32 cellular contexts compared by ENCODE assay signal in the genomic region with DNA sequence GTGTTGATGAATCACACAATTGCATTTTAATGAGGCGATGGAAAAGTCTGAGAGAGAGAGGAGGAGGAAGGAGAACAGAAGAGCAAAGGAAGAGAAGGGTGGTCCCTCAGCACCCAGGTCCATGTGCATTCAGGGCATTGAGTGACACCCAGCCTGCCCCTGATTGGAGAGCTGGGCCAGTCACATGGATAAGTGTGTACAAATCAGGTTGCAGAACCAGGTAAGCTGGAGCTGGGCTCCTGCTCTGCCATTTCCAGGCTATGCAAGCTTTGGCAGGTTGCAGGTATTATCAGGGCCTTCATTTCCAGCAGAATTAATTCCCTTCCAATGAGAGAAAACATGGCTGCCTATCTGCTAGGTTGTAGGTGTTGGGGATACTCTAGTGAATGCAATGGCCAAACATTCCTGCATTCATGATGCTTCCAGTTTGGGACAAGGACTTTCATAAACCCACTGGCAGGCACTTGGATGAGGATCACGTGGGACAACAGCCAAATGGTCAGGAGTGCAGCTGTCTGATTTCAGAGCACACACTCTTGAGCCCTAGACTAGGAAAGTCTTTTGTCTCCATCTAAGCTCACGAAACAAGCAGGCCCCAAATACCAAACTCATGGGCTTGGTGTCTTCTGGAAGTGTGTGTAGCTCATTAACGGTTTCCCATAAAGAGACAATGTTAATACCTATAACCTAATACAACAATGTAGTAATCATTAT.
"Had no signal": no experiment of that assay in that cellular context is flagged by ENCODE, and none has a peak within 500 bp of the region (broad histone marks: within the 10 kb centered on the region; RNA-seq: fewer than 3 reads in every experiment).

No MANE protein-coding gene starts in this region.

- H3K4me1 Mint-ChIP-seq: naive thymus-derived CD4-positive, alpha-beta T cell; stimulated activated memory B cell treated with anti-CD40 and anti-IgM and Interleukin-4, amounts not matched to agents 10 μg/mL and 1 μg/mL and 100 μg/mL, for 72 hours; stimulated activated naive CD8-positive, alpha-beta T cell treated with anti-CD3 and anti-CD28 coated beads, Interleukin-15, amount 100 ng/mL, for 72 hours had no signal

- H3K9me3 ChIP-seq: neutrophil, ovary, psoas muscle, right lobe of liver, sigmoid colon, spleen, thoracic aorta, thyroid gland, tibial nerve, upper lobe of left lung, vagina had no signal

- H3K79me2 ChIP-seq: parathyroid adenoma had no signal

- H3K27ac ChIP-seq: neural progenitor cell, neutrophil, ovary, parathyroid adenoma, psoas muscle, right lobe of liver, sigmoid colon, skin epidermis, spleen, thoracic aorta, thyroid gland, tibial nerve, upper lobe of left lung, vagina had no signal

- H3K4me3 ChIP-seq: neural progenitor cell, ovary, psoas muscle, right lobe of liver, sigmoid colon, skin epidermis, smooth muscle cell, spleen, thoracic aorta, thyroid gland, tibial nerve, upper lobe of left lung, vagina had no signal

- H3K27ac Mint-ChIP-seq: naive thymus-derived CD4-positive, alpha-beta T cell; natural killer cell treated with Interleukin-12 subunit alpha and Interleukin-12 subunit beta and Interleukin-15 and Interleukin-18, amount 100 ng/mL, for 72 hours; neural progenitor cell; progenitor cell of endocrine pancreas; stimulated activated memory B cell treated with anti-CD40 and anti-IgM and Interleukin-4, amounts not matched to agents 10 μg/mL and 1 μg/mL and 100 μg/mL, for 72 hours; stimulated activated naive CD8-positive, alpha-beta T cell treated with anti-CD3 and anti-CD28 coated beads, Interleukin-15, amount 100 ng/mL, for 72 hours had no signal

- H3K4me2 ChIP-seq: neural progenitor cell, smooth muscle cell had no signal

- FAIRE-seq: urothelium cell line had no signal

- H3K4me1 ChIP-seq: neural progenitor cell, parathyroid adenoma, psoas muscle, right lobe of liver, thyroid gland, upper lobe of left lung had no signal

- H3K27me3 ChIP-seq: neural progenitor cell, neutrophil, ovary, right lobe of liver, sigmoid colon, spleen, thyroid gland, tibial nerve, upper lobe of left lung, vagina had no signal

- H3K9me3 Mint-ChIP-seq: natural killer cell treated with Interleukin-12 subunit alpha and Interleukin-12 subunit beta and Interleukin-15 and Interleukin-18, amount 100 ng/mL, for 72 hours; stimulated activated memory B cell treated with anti-CD40 and anti-IgM and Interleukin-4, amounts not matched to agents 10 μg/mL and 1 μg/mL and 100 μg/mL, for 72 hours had no signal

- H3K9ac ChIP-seq: neural progenitor cell, parathyroid adenoma had no signal

- ATAC-seq: naive thymus-derived CD4-positive, alpha-beta T cell; natural killer cell treated with Interleukin-12 subunit alpha and Interleukin-12 subunit beta and Interleukin-15 and Interleukin-18, amount 100 ng/mL, for 72 hours; psoas muscle; right cardiac atrium; right lobe of liver; stimulated activated memory B cell treated with anti-CD40 and anti-IgM and Interleukin-4, amounts not matched to agents 10 μg/mL and 1 μg/mL and 100 μg/mL, for 72 hours; stimulated activated naive CD8-positive, alpha-beta T cell treated with anti-CD3 and anti-CD28 coated beads, Interleukin-15, amount 100 ng/mL, for 72 hours; stimulated activated naive CD8-positive, alpha-beta T cell treated with anti-CD3 and anti-CD28 coated beads, Interleukin-15, Interleukin-2, amounts not matched to agents 100 U/mL and 50 U/mL, for 24 hours had no signal

- H3K4me3 Mint-ChIP-seq: naive thymus-derived CD4-positive, alpha-beta T cell; natural killer cell treated with Interleukin-12 subunit alpha and Interleukin-12 subunit beta and Interleukin-15 and Interleukin-18, amount 100 ng/mL, for 72 hours; neural progenitor cell; stimulated activated memory B cell treated with anti-CD40 and anti-IgM and Interleukin-4, amounts not matched to agents 10 μg/mL and 1 μg/mL and 100 μg/mL, for 72 hours; stimulated activated naive CD8-positive, alpha-beta T cell treated with anti-CD3 and anti-CD28 coated beads, Interleukin-15, amount 100 ng/mL, for 72 hours had no signal

- H2AFZ ChIP-seq: neural progenitor cell, parathyroid adenoma had no signal

- H3K36me3 Mint-ChIP-seq: naive thymus-derived CD4-positive, alpha-beta T cell; natural killer cell treated with Interleukin-12 subunit alpha and Interleukin-12 subunit beta and Interleukin-15 and Interleukin-18, amount 100 ng/mL, for 72 hours; neural progenitor cell; stimulated activated memory B cell treated with anti-CD40 and anti-IgM and Interleukin-4, amounts not matched to agents 10 μg/mL and 1 μg/mL and 100 μg/mL, for 72 hours had no signal

- DNase-seq: naive thymus-derived CD4-positive, alpha-beta T cell; ovary; posterior cingulate gyrus; psoas muscle; right cardiac atrium; right lobe of liver; sigmoid colon; spleen; stimulated activated CD4-positive, alpha-beta T cell treated with anti-CD3 and anti-CD28 coated beads, Interleukin-12 subunit alpha, Interleukin-12 subunit beta, amount 100 ng/mL, for 4 hours; stimulated activated CD4-positive, alpha-beta T cell treated with anti-CD3 and anti-CD28 coated beads, Interleukin-1b, Interleukin-23, amount 100 ng/mL, for 48 hours; stimulated activated CD4-positive, alpha-beta T cell treated with anti-CD3 and anti-CD28 coated beads, Interleukin-4, amount 100 ng/mL, for 1 hour; stimulated activated CD4-positive, alpha-beta T cell treated with anti-CD3 and anti-CD28 coated beads, Interleukin-4, amount 100 ng/mL, for 4 hours; stimulated activated CD8-positive, alpha-beta memory T cell treated with anti-CD3 and anti-CD28 coated beads, Interleukin-4, amount 100 ng/mL, for 48 hours; stimulated activated naive CD4-positive, alpha-beta T cell; stimulated activated naive CD8-positive, alpha-beta T cell treated with anti-CD3 and anti-CD28 coated beads, Interleukin-15, amount 100 ng/mL, for 72 hours; stimulated activated naive CD8-positive, alpha-beta T cell treated with anti-CD3 and anti-CD28 coated beads, Interleukin-15, Interleukin-2, amounts not matched to agents 100 U/mL and 50 U/mL, for 24 hours; substantia nigra; thyroid gland; trophoblast cell; upper lobe of left lung had no signal

- H3K27me3 Mint-ChIP-seq: stimulated activated memory B cell treated with anti-CD40 and anti-IgM and Interleukin-4, amounts not matched to agents 10 μg/mL and 1 μg/mL and 100 μg/mL, for 72 hours had no signal

- H3K36me3 ChIP-seq: neural progenitor cell, neutrophil, ovary, right lobe of liver, sigmoid colon, spleen, thoracic aorta, thyroid gland, tibial nerve, upper lobe of left lung, vagina had no signal
